Comparison of ENCODE assay signal across 8 cellular contexts in the genomic region with DNA sequence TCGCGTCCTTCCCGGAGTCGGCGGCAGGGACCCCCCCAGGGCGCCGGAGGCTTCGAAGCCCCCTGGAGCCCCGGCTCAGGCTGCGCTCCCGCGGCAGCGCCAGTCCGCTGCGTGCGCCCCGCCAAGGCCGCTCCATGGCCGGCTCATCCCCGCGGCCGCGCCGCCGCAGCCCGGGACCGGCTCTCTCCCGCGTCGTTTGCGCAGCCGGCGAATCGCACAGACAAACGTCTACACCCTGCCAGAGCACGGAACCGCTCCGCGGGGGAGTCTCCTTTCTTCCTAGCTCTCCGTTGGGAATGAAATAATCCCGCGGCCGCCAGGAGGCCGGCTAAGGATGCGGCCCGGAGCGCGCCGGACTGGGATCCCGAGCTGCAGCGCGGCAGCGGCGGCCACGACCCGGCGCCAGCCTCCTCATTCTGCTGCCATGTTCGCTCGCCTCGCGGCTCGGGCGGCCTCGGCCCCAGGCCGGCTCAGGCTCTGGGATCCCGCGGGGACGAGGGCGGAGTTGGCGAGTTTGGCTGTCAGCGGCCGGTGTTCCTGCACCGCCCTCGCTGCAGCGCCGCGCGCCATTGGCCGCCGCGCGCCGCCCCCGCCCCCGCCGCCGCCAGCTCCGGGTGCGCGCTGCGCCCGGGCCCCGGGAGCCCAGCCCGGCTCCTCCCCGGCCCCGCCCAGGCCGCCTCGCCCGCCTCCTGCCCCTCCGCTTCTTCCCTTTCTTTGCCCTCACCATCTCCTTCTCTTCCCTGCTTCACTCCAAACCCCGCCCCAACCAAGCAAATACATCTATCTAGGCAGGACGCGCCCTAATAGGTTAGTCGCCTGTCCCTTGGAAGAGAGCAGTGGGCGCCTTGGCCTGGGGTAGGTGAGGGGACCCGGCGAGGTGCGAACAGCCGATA. TPM values are rescaled to one million over a fixed set of nuclear protein-coding genes. Genes with fewer than 3 reads are reported as not detected.
DNase-seq lines count a peak whose midpoint lies in the region; ATAC-seq and TF ChIP-seq lines count a peak whose summit lies in the region.

A gene with protein sequence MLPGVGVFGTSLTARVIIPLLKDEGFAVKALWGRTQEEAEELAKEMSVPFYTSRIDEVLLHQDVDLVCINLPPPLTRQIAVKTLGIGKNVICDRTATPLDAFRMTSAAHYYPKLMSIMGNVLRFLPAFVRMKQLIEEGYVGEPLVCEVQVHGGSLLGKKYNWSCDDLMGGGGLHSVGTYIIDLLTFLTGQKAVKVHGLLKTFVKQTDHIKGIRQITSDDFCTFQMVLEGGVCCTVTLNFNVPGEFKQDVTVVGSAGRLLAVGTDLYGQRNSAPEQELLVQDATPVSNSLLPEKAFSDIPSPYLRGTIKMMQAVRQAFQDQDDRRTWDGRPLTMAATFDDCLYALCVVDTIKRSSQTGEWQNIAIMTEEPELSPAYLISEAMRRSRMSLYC (minus strand): TSS at position 479 of the 893 bp plus-strand sequence. CDS start 710 bp downstream, outside the sequence.

- H3K27me3 Mint-ChIP-seq in progenitor cell of endocrine pancreas: peaks cover 70% of the 10 kb centered on the region

- no peak within 1 kb of the TSS for H3K27ac Mint-ChIP-seq in progenitor cell of endocrine pancreas

- peaks cover 9% of the 10 kb centered on the region for H3K4me1 Mint-ChIP-seq in progenitor cell of endocrine pancreas (ENCODE audit: low read depth)

- intact Hi-C loops in left cardiac atrium (cut with DNase I): loop anchor here (2.0 to 10.0 kb wide), 5 partner anchors 47 to 151 kb away; partner anchors contain the start of gene SIRT5 (in 1 of the 2)

- DNase-seq in NCI-H1105 (lab: John Stamatoyannopoulos, UW): peak; percentile 74
- DNase-seq in SW480 (ENCODE audit: low spot score): peak; percentile 77
- DNase-seq in amniotic stem cell (lab: John Stamatoyannopoulos, UW): peak; percentile 45
- DNase-seq in left cardiac atrium: peak; percentile 91
- DNase-seq in progenitor cell of endocrine pancreas (ENCODE audit: low spot score, unreplicated experiment): peak; percentile 49
- peak; percentile 89 for DNase-seq in ureter (ENCODE audit: low spot score)

- H3K36me3 Mint-ChIP-seq in progenitor cell of endocrine pancreas (ENCODE audit: insufficient read depth): no peaks in the 10 kb centered on the region

- H3K4me3 Mint-ChIP-seq in progenitor cell of endocrine pancreas (ENCODE audit: low read depth): peak within 1 kb of the TSS; percentile 76

- ATAC-seq in HG02623 (IDR thresholded peaks at IDR 0.05; ENCODE audit: unreplicated experiment) (peak; percentile 79), left cardiac atrium (peak; percentile 89 to 90)

- 0 out of 3 replicates have a peak, but pooled peaks have one; percentile 11 for TF ChIP-seq CTCF in GM12872 (IDR thresholded peaks at IDR 0.05; ENCODE audit: insufficient read depth, low read depth, low read length)
- TF ChIP-seq CTCF in progenitor cell of endocrine pancreas (IDR thresholded peaks at IDR 0.05; ENCODE audit: unreplicated experiment): peak; percentile 37

- H3K9me3 Mint-ChIP-seq in progenitor cell of endocrine pancreas (ENCODE audit: low read depth): no peaks in the 10 kb centered on the region

RNA-seq across cellular contexts. Expression of the gene that starts here (rescaled TPM):
- total RNA-seq in left cardiac atrium (10 to 100 TPM; 59.3 to 78.3 TPM), progenitor cell of endocrine pancreas (0.81 and 0.98 TPM in 2 replicates), ureter (19.3 TPM)

Comparison
In these comparisons a context has a peak if more than half of its experiments do, and no peak if none do; other contexts are left out.
1. Peak in every context shown above with its lines: DNase-seq and ATAC-seq.
2. RNA of the gene that starts here (total RNA-seq): 59.3 to 78.3 TPM in left cardiac atrium and 19.3 TPM in ureter (single experiment); 0.81 to 0.98 TPM in progenitor cell of endocrine pancreas; every median in the first group is over 10 times any median in the second.
3. Peak in DNase-seq in progenitor cell of endocrine pancreas; RNA of the gene not detected or under 1 TPM.